18 cellular contexts compared by ENCODE assay signal in genomic region chr22:41351011-41351410, GRCh38. TPM values are rescaled to one million over a fixed set of nuclear protein-coding genes. Genes with fewer than 3 reads are reported as not detected.
DNase-seq lines count a peak whose midpoint lies in the region; ATAC-seq and TF ChIP-seq lines count a peak whose summit lies in the region.
"Had no signal": no experiment of that assay in that cellular context is flagged by ENCODE, and none has a peak within 500 bp of the region (broad histone marks: within the 10 kb centered on the region; RNA-seq: fewer than 3 reads in every experiment).

No MANE protein-coding gene starts in this region.

- H2BK15ac ChIP-seq in IMR-90 (ENCODE audit: low read depth, low read length) (no peak overlapping the region), neuronal stem cell (ENCODE audit: low read length) (no peak overlapping the region)

- H3K18ac ChIP-seq in IMR-90 (ENCODE audit: low read depth, low read length) (no peak overlapping the region), neuronal stem cell (ENCODE audit: low read length) (no peak overlapping the region)

- no peak overlapping the region for H4K8ac ChIP-seq in IMR-90 (ENCODE audit: low read depth in 2 of 2, low read length in 2 of 2)
- no peak overlapping the region for H4K8ac ChIP-seq in neuronal stem cell (ENCODE audit: low read depth, low read length)

- H3K4me3 Mint-ChIP-seq in central memory CD8-positive, alpha-beta T cell = no peak overlapping the region
- no peak overlapping the region for H3K4me3 Mint-ChIP-seq in T-cell

- dilution Hi-C loops in IMR-90 (cut with HindIII; ENCODE audit: low sequenced_read_pairs, unreplicated experiment) = no loop called here

- H4K20me1 ChIP-seq in IMR-90 (ENCODE audit: insufficient read depth, low read length) = peaks cover 16% of the 10 kb centered on the region; the same call in 1 of the 2 replicates

- H2BK12ac ChIP-seq in neuronal stem cell (ENCODE audit: low read length) = no peak overlapping the region

- H3K36me3 Mint-ChIP-seq in central memory CD8-positive, alpha-beta T cell (ENCODE audit: insufficient read depth) = peaks cover 43% of the 10 kb centered on the region
- H3K36me3 Mint-ChIP-seq in T-cell = peaks cover 44% of the 10 kb centered on the region

- H3K79me2 ChIP-seq in ACC112 (ENCODE audit: control insufficient read depth, insufficient read depth, low read length, unreplicated experiment) = no peaks in the 10 kb centered on the region

- TF ChIP-seq POLR2A in IMR-90 (IDR thresholded peaks at IDR 0.05; ENCODE audit: low read depth, low read length) (no peak), erythroblast (IDR thresholded peaks at IDR 0.05; ENCODE audit: low read length) (no peak), Peyer's patch (IDR thresholded peaks at IDR 0.05) (no peak)

- H2AK5ac ChIP-seq in IMR-90 (ENCODE audit: low read depth, low read length) (no peak overlapping the region), neuronal stem cell (ENCODE audit: low read depth, low read length) (no peak overlapping the region)

- H2BK5ac ChIP-seq in IMR-90 (ENCODE audit: low read depth, low read length, poor library complexity, severe bottlenecking) (no peak overlapping the region), neuronal stem cell (ENCODE audit: low read length) (no peak overlapping the region)

- H2AFZ ChIP-seq in ACC112 (ENCODE audit: low read length, unreplicated experiment) (no peak overlapping the region), IMR-90 (replicated peaks; ENCODE audit: low read length, poor library complexity) (no peak overlapping the region), neuronal stem cell (ENCODE audit: low read length) (no peak overlapping the region)

- no TSS peak for BruUV-seq in IMR-90 (replicated peaks; lab: Mats Ljungman, UMichigan)

- TF ChIP-seq RAD21 in IMR-90 (IDR thresholded peaks at IDR 0.05; ENCODE audit: low read length) = no peak

- H3K79me1 ChIP-seq in IMR-90 (ENCODE audit: low read depth in 1 of 2, low read length in 2 of 2) (peaks cover 17 to 59% of the 10 kb centered on the region in 2 experiments; a peak in 3 of 4 replicates), neuronal stem cell (ENCODE audit: low read depth, low read length) (peaks cover 5% of the 10 kb centered on the region)

- CTCF ChIA-PET in IMR-90 (lab: Yijun Ruan, JAX) = interaction anchor here (0.5 kb wide), 1 partner anchor 62 kb away, joined by 3 read pairs; no protein-coding TSS in a partner anchor
- CTCF ChIA-PET in T-cell (lab: Charles Lee) = no interaction called here
- CTCF ChIA-PET in GM10248 (lab: Yijun Ruan, JAX) = interaction anchor here (0.9 kb wide), 1 partner anchor 10 kb away, joined by 5 read pairs; no protein-coding TSS in a partner anchor

- DNase-seq in IMR-90 (no peak), neuronal stem cell (ENCODE audit: low spot score) (no peak), T-cell (no peak), GM10248 (ENCODE audit: extremely low spot score) (no peak), erythroblast (lab: John Stamatoyannopoulos, UW) (no peak), Peyer's patch (no peak)
- no peak for DNase-seq in central memory CD8-positive, alpha-beta T cell (ENCODE audit: low spot score in 2 of 2)
- DNase-seq: BE2C, Kasumi-1, MG63, NCI-H1048, NCI-H1417 treated with DMSO at 0.1 percent for 48 hours, NCI-H187, NCI-H446 treated with DMSO at 0.1 percent for 48 hours, NCI-H526 treated with DMSO at 0.1 percent for 48 hours, OCI-M1, SIG-M5 had no signal

- no peaks in the 10 kb centered on the region for H3K27me3 Mint-ChIP-seq in central memory CD8-positive, alpha-beta T cell
- no peaks in the 10 kb centered on the region for H3K27me3 Mint-ChIP-seq in T-cell

- no peak overlapping the region for H2BK20ac ChIP-seq in IMR-90 (ENCODE audit: low read depth, low read length)

- H3K4ac ChIP-seq in IMR-90 (ENCODE audit: low read depth, low read length) (no peak overlapping the region), neuronal stem cell (ENCODE audit: low read length) (no peak overlapping the region)

- intact Hi-C loops in IMR-90 (cut with micrococcal nuclease) = no loop called here

- H3K9ac ChIP-seq in IMR-90 (ENCODE audit: low read depth, low read length) (no peak overlapping the region), neuronal stem cell (ENCODE audit: low read depth, low read length, poor library complexity) (peak overlapping the region; percentile 9)

- H3K36me3 ChIP-seq in ACC112 (ENCODE audit: insufficient read depth, low read length) = no peaks in the 10 kb centered on the region; the same call in 1 of the 2 replicates
- peaks cover 90% of the 10 kb centered on the region for H3K36me3 ChIP-seq in IMR-90 (ENCODE audit: control insufficient read depth, insufficient read depth, low read length)
- H3K36me3 ChIP-seq in neuronal stem cell (replicated peaks in 1 of 2; ENCODE audit: control insufficient read depth in 2 of 2, insufficient read depth in 2 of 2, low read length in 2 of 2) = peaks cover 77 to 96% of the 10 kb centered on the region in 2 donors
- H3K36me3 ChIP-seq in Peyer's patch = peaks cover 0 to 100% (median 0%) of the 10 kb centered on the region in 3 donors

- peak overlapping the region; percentile 53; the same call in 1 of the 2 replicates for H3K27ac ChIP-seq in ACC112 (ENCODE audit: low read depth, low read length)
- H3K27ac ChIP-seq in IMR-90 (ENCODE audit: insufficient read depth, low read length) = no peak overlapping the region
- no peak overlapping the region for H3K27ac ChIP-seq in neuronal stem cell (replicated peaks; ENCODE audit: low read length)
- H3K27ac ChIP-seq in Peyer's patch = no peak overlapping the region

- H4K5ac ChIP-seq in IMR-90 (ENCODE audit: low read depth, low read length) = no peak overlapping the region

- 95% methylated on average over 3 of the region's 5 CpGs; no CpG with 5 or more reads in 1 of the 2 experiments for WGBS in IMR-90 (ENCODE audit: extremely low coverage in 2 of 2, insufficient read length in 1 of 2), 2 experiments
- no CpG with 5 or more reads among the region's 5 CpGs for WGBS in neuronal stem cell (ENCODE audit: extremely low coverage in 2 of 2, insufficient read length in 2 of 2, insufficient replicate concordance in 1 of 2), 2 donors

- H2BK120ac ChIP-seq in IMR-90 (ENCODE audit: low read depth, low read length) (no peak overlapping the region), neuronal stem cell (ENCODE audit: low read depth, low read length) (no peak overlapping the region)

- in situ Hi-C loops in IMR-90 (cut with MboI; ENCODE audit: low sequenced_read_pairs) = no loop called here

- ATAC-seq in IMR-90 (ENCODE audit: low read depth) (no peak), T-cell (replicated peaks in 1 of 4) (no peak)
- ATAC-seq in central memory CD8-positive, alpha-beta T cell (replicated peaks; ENCODE audit: extremely low read depth, poor library complexity, severe bottlenecking) = no peak

- TF ChIP-seq CTCF in IMR-90 (conservative IDR thresholded peaks at IDR 0.05; ENCODE audit: low read depth, low read length) (no peak), GM10248 (IDR thresholded peaks at IDR 0.05; ENCODE audit: control extremely low read depth, extremely low read depth, low read depth, missing control alignments) (no peak), Peyer's patch (IDR thresholded peaks at IDR 0.05) (no peak)

- H3K4me2 ChIP-seq in IMR-90 (ENCODE audit: low read depth, low read length) (no peak overlapping the region), neuronal stem cell (ENCODE audit: insufficient read depth, low read length, poor library complexity, severe bottlenecking) (no peak overlapping the region)

- peaks cover 4% of the 10 kb centered on the region for H3K4me1 Mint-ChIP-seq in central memory CD8-positive, alpha-beta T cell
- H3K4me1 Mint-ChIP-seq in T-cell = no peaks in the 10 kb centered on the region

- peak overlapping the region; percentile 3 for H3K27ac Mint-ChIP-seq in central memory CD8-positive, alpha-beta T cell (ENCODE audit: low read depth)
- no peak overlapping the region for H3K27ac Mint-ChIP-seq in T-cell

- H3K4me3 ChIP-seq in ACC112 (ENCODE audit: low read depth, low read length) = no peak overlapping the region
- H3K4me3 ChIP-seq in IMR-90 (ENCODE audit: insufficient read depth, low read depth, low read length) = no peak overlapping the region
- H3K4me3 ChIP-seq in neuronal stem cell (ENCODE audit: low read length in 2 of 2) = no peak overlapping the region
- H3K4me3 ChIP-seq in Peyer's patch = no peak overlapping the region
- H3K4me3 ChIP-seq: MG63 had no signal

- H4K91ac ChIP-seq in IMR-90 (ENCODE audit: insufficient read depth, low read depth, low read length) (no peak overlapping the region), neuronal stem cell (ENCODE audit: low read depth, low read length, poor library complexity) (no peak overlapping the region)

- POLR2A ChIA-PET in IMR-90 (lab: Charles Lee; ENCODE audit: unreplicated experiment) (interaction anchor here (0.6 kb wide), 1 partner anchor 44 kb away, joined by 3 read pairs; no protein-coding TSS in a partner anchor), T-cell (lab: Charles Lee) (no interaction called here), GM10248 (lab: Yijun Ruan, JAX) (interaction anchor here (0.7 kb wide), 1 partner anchor 136 kb away, joined by 3 read pairs; no protein-coding TSS in a partner anchor)

- H3K4me1 ChIP-seq in ACC112 (ENCODE audit: control insufficient read depth, insufficient read depth, low read length, unreplicated experiment) (peaks cover 21% of the 10 kb centered on the region), IMR-90 (ENCODE audit: control insufficient read depth, insufficient read depth, low read length) (peaks cover 5% of the 10 kb centered on the region), neuronal stem cell (ENCODE audit: control insufficient read depth in 2 of 2, insufficient read depth in 1 of 2, low read depth in 1 of 2, low read length in 2 of 2) (no peaks in the 10 kb centered on the region), Peyer's patch (no peaks in the 10 kb centered on the region)
- H3K4me1 ChIP-seq: BE2C had no signal

- no peaks in the 10 kb centered on the region for H3K9me3 Mint-ChIP-seq in central memory CD8-positive, alpha-beta T cell
- no peaks in the 10 kb centered on the region for H3K9me3 Mint-ChIP-seq in T-cell

- H3K23ac ChIP-seq in IMR-90 (ENCODE audit: low read depth, low read length) (no peak overlapping the region), neuronal stem cell (ENCODE audit: low read depth, low read length, poor library complexity) (no peak overlapping the region)

- H3K9me3 ChIP-seq in IMR-90 (ENCODE audit: control insufficient read depth, insufficient read depth, low read length) (no peaks in the 10 kb centered on the region), neuronal stem cell (replicated peaks in 1 of 2; ENCODE audit: control insufficient read depth in 2 of 2, insufficient read depth in 1 of 2, low read depth in 1 of 2, low read length in 2 of 2) (no peaks in the 10 kb centered on the region), Peyer's patch (no peaks in the 10 kb centered on the region)
- H3K9me3 ChIP-seq: BE2C, MG63 had no signal

- H3K56ac ChIP-seq in IMR-90 (ENCODE audit: extremely low read depth, insufficient read depth, low read length) = no peak overlapping the region

- H3K27me3 ChIP-seq in ACC112 (ENCODE audit: insufficient read depth, low read length) (no peaks in the 10 kb centered on the region), IMR-90 (ENCODE audit: control insufficient read depth, insufficient read depth, low read length) (no peaks in the 10 kb centered on the region), neuronal stem cell (ENCODE audit: control insufficient read depth in 3 of 3, insufficient read depth in 3 of 3, low read depth in 1 of 3, low read length in 3 of 3) (no peaks in the 10 kb centered on the region), Peyer's patch (no peaks in the 10 kb centered on the region)
- H3K27me3 ChIP-seq: BE2C, MG63 had no signal

- H3K14ac ChIP-seq in IMR-90 (replicated peaks; ENCODE audit: low read depth, low read length) = no peak overlapping the region
- H3K14ac ChIP-seq in neuronal stem cell (ENCODE audit: low read length) = no peak overlapping the region

- peak overlapping the region; percentile 31 for H2AK9ac ChIP-seq in IMR-90 (replicated peaks; ENCODE audit: low read depth, low read length, poor library complexity)

- H3K9me1 ChIP-seq in IMR-90 (ENCODE audit: insufficient read depth, low read length) = peaks cover 10% of the 10 kb centered on the region; the same call in 1 of the 2 replicates

RNA-seq across cellular contexts. Expression of gene TEF, which starts 30.7 kb away (rescaled TPM):
- total RNA-seq in IMR-90 (2012; rRNA removed) (5.6 and 6.1 TPM in 2 replicates), T-cell (10 to 100 TPM in 1 of 5 donors, 1 to 10 TPM in 4; 4.1 to 10.8 (median 4.6) TPM), Peyer's patch (10 to 100 TPM in 3 of 4 donors, 1 to 10 TPM in 1; 6.6 to 42.2 (median 27.0) TPM)
- 11.6 and 14.4 TPM in 2 replicates for polyA plus RNA-seq in IMR-90 (2012; rRNA removed)
- polyA plus RNA-seq in IMR-90 (2012; cell fraction: cytosol; rRNA removed) = 4.4 and 5.7 TPM in 2 replicates
- polyA plus RNA-seq in IMR-90 (2012; cell fraction: nucleus; rRNA removed; ENCODE audit: low replicate concordance) = 4.7 and 8.8 TPM in 2 replicates
- 15.1 TPM for polyA plus RNA-seq in neuronal stem cell (2013, experiment 1 of 2)
- 15.8 TPM for polyA plus RNA-seq in neuronal stem cell (2013, experiment 2 of 2)

RNA-seq across cellular contexts. Expression of gene ZC3H7B, which starts 49.7 kb away (rescaled TPM):
- total RNA-seq in IMR-90 (2012; rRNA removed) = 35.6 and 37.6 TPM in 2 replicates
- 72.3 and 81.6 TPM in 2 replicates for polyA plus RNA-seq in IMR-90 (2012; rRNA removed)
- polyA plus RNA-seq in IMR-90 (2012; cell fraction: cytosol; rRNA removed) = 45.0 and 67.7 TPM in 2 replicates
- 104 and 165 TPM in 2 replicates for polyA plus RNA-seq in IMR-90 (2012; cell fraction: nucleus; rRNA removed; ENCODE audit: low replicate concordance)
- polyA plus RNA-seq in neuronal stem cell (2013, experiment 1 of 2) = 38.6 TPM
- polyA plus RNA-seq in neuronal stem cell (2013, experiment 2 of 2) = 38.4 TPM
- total RNA-seq in T-cell = 10 to 100 TPM; 38.5 to 50.3 (median 47.9) TPM
- total RNA-seq in Peyer's patch = 10 to 100 TPM; 39.9 to 65.1 (median 60.0) TPM

Comparison
In these comparisons a context has a peak if more than half of its experiments do, and no peak if none do; other contexts are left out.
1. CTCF ChIA-PET loops: an anchor here in IMR-90 (0.5 kb wide) and GM10248 (0.9 kb wide); none called in T-cell.
2. POLR2A ChIA-PET loops: an anchor here in IMR-90 (0.6 kb wide) and GM10248 (0.7 kb wide); none called in T-cell.